In the genomic region with DNA sequence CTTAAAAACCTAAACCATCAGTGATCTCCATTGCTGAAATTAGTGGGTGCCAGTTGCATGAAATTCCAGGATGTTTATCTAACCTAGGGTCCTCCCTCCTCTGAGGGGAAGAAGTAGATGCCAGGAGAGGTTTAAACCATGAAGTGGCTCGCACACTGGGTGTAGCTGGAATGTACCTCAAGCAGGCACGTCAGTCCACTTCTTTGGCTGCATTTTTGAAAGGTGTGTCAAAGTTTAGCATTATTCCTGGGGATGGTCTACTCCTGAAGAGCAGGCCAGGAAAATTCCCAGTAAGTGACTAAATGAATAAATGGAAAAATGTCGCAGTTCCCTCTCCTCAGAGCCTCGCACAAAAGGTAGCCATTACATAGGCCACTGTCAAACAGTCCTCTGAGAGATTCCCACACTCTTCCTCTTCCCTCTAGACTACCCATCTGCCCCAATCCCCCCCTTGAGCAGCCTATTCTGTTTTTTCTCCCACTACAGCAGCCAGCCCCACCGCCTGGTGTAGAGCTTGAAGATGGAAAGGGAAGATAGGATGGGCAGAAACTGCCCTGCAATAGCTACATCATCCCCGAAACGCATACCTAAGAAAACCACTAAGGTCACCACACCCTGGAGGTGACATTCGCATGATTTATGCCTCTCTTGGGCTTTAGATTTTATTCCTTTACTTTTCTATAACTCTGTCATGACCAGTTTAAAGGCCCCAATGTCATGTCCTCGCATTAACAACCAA, we compare ENCODE assay signal across 8 cellular contexts. TPM values are rescaled to one million over a fixed set of nuclear protein-coding genes. Genes with fewer than 3 reads are reported as not detected.
DNase-seq lines count a peak whose midpoint lies in the region; ATAC-seq and TF ChIP-seq lines count a peak whose summit lies in the region.

No MANE protein-coding gene starts in this region.

- H3K9me3 Mint-ChIP-seq in neural crest cell = no peaks in the 10 kb centered on the region

- no peak overlapping the region for H3K27ac Mint-ChIP-seq in neural crest cell (ENCODE audit: unreplicated experiment)

- intact Hi-C loops in adrenal gland (cut with DNase I) = no loop called here

- TF ChIP-seq POLR2A in adrenal gland (IDR thresholded peaks at IDR 0.05) = no peak

- no peak for ATAC-seq in left lobe of liver

- H3K27me3 ChIP-seq in MG63 = no peaks in the 10 kb centered on the region
- H3K27me3 ChIP-seq in adrenal gland = no peaks in the 10 kb centered on the region

- peaks cover 3% of the 10 kb centered on the region for H3K27me3 Mint-ChIP-seq in neural crest cell (ENCODE audit: low read depth)

- H3K9me3 ChIP-seq in MG63 (no peaks in the 10 kb centered on the region), adrenal gland (replicated peaks in 1 of 3) (no peaks in the 10 kb centered on the region)

- H3K4me3 ChIP-seq in MG63 (peak overlapping the region; percentile 98), coronary artery (peak overlapping the region; percentile 98), adrenal gland (peak overlapping the region in 1 of 4 donors; percentile 89)

- TF ChIP-seq CTCF in coronary artery (IDR thresholded peaks at IDR 0.05) = no peak
- TF ChIP-seq CTCF in neural crest cell (conservative IDR thresholded peaks at IDR 0.05) = no peak
- TF ChIP-seq CTCF in adrenal gland (IDR thresholded peaks at IDR 0.05) = no peak

- H3K4me1 Mint-ChIP-seq in neural crest cell = peaks cover 21% of the 10 kb centered on the region

- 75 to 81% (median 78%) methylated on average over 9 of the region's 9 CpGs for whole genome bisulfite sequencing in adrenal gland, 4 donors

- H3K27ac ChIP-seq in coronary artery = peak overlapping the region in 1 of 2 donors; percentile 98
- H3K27ac ChIP-seq in adrenal gland = no peak overlapping the region

- peaks cover 14 to 29% of the 10 kb centered on the region in 2 donors for H3K4me1 ChIP-seq in adrenal gland (replicated peaks in 1 of 2)

- DNase-seq in D341Med (ENCODE audit: low spot score) = peak; percentile 21
- no peak for DNase-seq in MG63
- DNase-seq in coronary artery (ENCODE audit: low spot score) = no peak
- no peak for DNase-seq in neural crest cell (ENCODE audit: low read depth, low spot score)
- no peak for DNase-seq in left lobe of liver (ENCODE audit: low spot score)
- no peak for DNase-seq in activated effector memory CD4-positive, alpha-beta T cell treated with anti-CD3 and anti-CD28 coated beads, Interleukin-2, amount 50 U/mL, for 16 hours
- no peak for DNase-seq in adrenal gland
- no peak for DNase-seq in DMS153 (lab: John Stamatoyannopoulos, UW)

- no peaks in the 10 kb centered on the region for H3K36me3 Mint-ChIP-seq in neural crest cell (ENCODE audit: low read depth)

- H3K36me3 ChIP-seq in MG63 = no peaks in the 10 kb centered on the region
- H3K36me3 ChIP-seq in adrenal gland (replicated peaks in 1 of 2) = no peaks in the 10 kb centered on the region

- peak overlapping the region; percentile 91 for H3K4me3 Mint-ChIP-seq in neural crest cell

RNA-seq across cellular contexts. Expression of a gene that starts 0.7 kb away (rescaled TPM):
- 37.8 and 40.6 TPM in 2 replicates for total RNA-seq in MG63 (2014; rRNA removed; shearing (Covaris generic); ENCODE audit: low replicate concordance)
- 29.3 and 29.8 TPM in 2 replicates for total RNA-seq in neural crest cell
- total RNA-seq in left lobe of liver = 21.2 TPM
- 10 to 100 TPM; 17.4 to 42.5 (median 25.4) TPM for total RNA-seq in adrenal gland
- 10 to 100 TPM in 1 of 3 donors, 1 to 10 TPM in 2; 3.9 to 18.3 (median 5.5) TPM for polyA plus RNA-seq in adrenal gland
